ENCODE assay signal across 1 cellular context in genomic region chr11:67062526-67063373, GRCh38.
TF ChIP-seq lines count a peak whose summit lies in the region.

No MANE protein-coding gene starts in this region.

TF ChIP-seq in K562, 482 proteins besides CTCF, POLR2A, EP300 and RAD21:
- no peak for TF ChIP-seq ATF7 (IDR thresholded peaks at IDR 0.05)
- TF ChIP-seq NFE2 (IDR thresholded peaks at IDR 0.05; ENCODE audit: low read depth): peak; percentile 46
- TF ChIP-seq SMARCC2 (IDR thresholded peaks at IDR 0.05; ENCODE audit: low read depth): no peak
- TF ChIP-seq ZNF121 (CRISPR knock-in tag; conservative IDR thresholded peaks at IDR 0.05): peak; percentile 77
